Comparison of ENCODE assay signal across 14 cellular contexts in genomic region chr7:51827641-51828040, GRCh38.
"Had no signal": no experiment of that assay in that cellular context is flagged by ENCODE, and none has a peak within 500 bp of the region (broad histone marks: within the 10 kb centered on the region; RNA-seq: fewer than 3 reads in every experiment).

No MANE protein-coding gene starts in this region.

- H3K27me3 ChIP-seq: heart left ventricle, pancreas, right lobe of liver, tibial artery, upper lobe of right lung had no signal

- DNase-seq: effector CD4-positive, alpha-beta T cell; heart left ventricle; hippocampal formation; left colon; mesendoderm; naive B cell; occipital lobe; pancreas; right lobe of liver; stimulated activated CD4-positive, alpha-beta T cell treated with anti-CD3 and anti-CD28 coated beads, Interleukin-4, amount 100 ng/mL, for 1 hour; stimulated activated CD8-positive, alpha-beta memory T cell treated with anti-CD3 and anti-CD28 coated beads, Interleukin-4, amount 100 ng/mL, for 48 hours; tibial artery; upper lobe of right lung had no signal

- H3K4me1 ChIP-seq: heart left ventricle, pancreas, right lobe of liver, tibial artery, upper lobe of right lung had no signal

- H3K4me3 ChIP-seq: coronary artery, heart left ventricle, pancreas, right lobe of liver, tibial artery, upper lobe of right lung had no signal

- H3K36me3 ChIP-seq: heart left ventricle, pancreas, right lobe of liver, tibial artery, upper lobe of right lung had no signal

- H3K27ac ChIP-seq: coronary artery, heart left ventricle, pancreas, right lobe of liver, tibial artery, upper lobe of right lung had no signal

- H3K9me3 ChIP-seq: upper lobe of right lung had no signal
